Comparison of ENCODE assay signal across 37 cellular contexts in the genomic region with DNA sequence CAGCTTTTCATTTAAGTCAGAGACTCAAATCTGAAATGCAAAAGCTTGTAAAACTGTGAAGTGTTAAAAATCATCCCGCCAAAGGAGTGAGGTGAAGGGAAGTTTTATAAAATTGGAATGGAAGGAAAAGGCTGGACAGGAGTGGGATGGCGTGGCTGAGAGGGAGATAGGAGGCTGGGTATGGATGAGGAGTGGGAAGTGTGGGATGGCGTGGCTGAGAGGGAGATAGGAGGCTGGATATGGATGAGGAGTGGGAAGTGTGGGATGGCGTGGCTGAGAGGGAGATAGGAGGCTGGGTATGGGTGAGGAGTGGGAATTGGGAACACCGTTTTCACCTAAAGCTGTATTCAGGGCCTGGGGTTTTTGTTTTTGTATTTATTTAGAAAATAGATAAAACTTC. TPM values are rescaled to one million over a fixed set of nuclear protein-coding genes. Genes with fewer than 3 reads are reported as not detected.
"Had no signal": no experiment of that assay in that cellular context is flagged by ENCODE, and none has a peak within 500 bp of the region (broad histone marks: within the 10 kb centered on the region; RNA-seq: fewer than 3 reads in every experiment).

No MANE protein-coding gene starts in this region.

- H3K4me1 Mint-ChIP-seq: activated B cell treated with CpG ODN at 0.5 μM for 24 hours; activated T-helper 17 cell treated with anti-CD3 and anti-CD28 coated beads, Interleukin-2, amount 50 U/mL, for 72 hours had no signal

- H3K9me3 Mint-ChIP-seq: activated B cell treated with CpG ODN at 0.5 μM for 24 hours; activated CD4-positive, alpha-beta memory T cell treated with anti-CD3 and anti-CD28 coated beads for 36 hours; activated CD4-positive, alpha-beta T cell treated with anti-CD3 and anti-CD28 coated beads, Interleukin-2, amount 10 ng/mL, durations not matched to agents 24 days and 14 days; activated CD8-positive, alpha-beta T cell treated with anti-CD3 and anti-CD28 coated beads for 36 hours; activated naive CD4-positive, alpha-beta T cell treated with anti-CD3 and anti-CD28 coated beads for 36 hours; activated naive CD4-positive, alpha-beta T cell treated with anti-CD3 and anti-CD28 coated beads, Interleukin-2, amount 50 U/mL, for 72 hours; activated naive CD8-positive, alpha-beta T cell treated with anti-CD3 and anti-CD28 coated beads for 36 hours; activated T-cell treated with anti-CD3 and anti-CD28 coated beads, Interleukin-2, amount 50 U/mL, for 4 hours; activated T-cell treated with anti-CD3 and anti-CD28 coated beads, Interleukin-2, amount 50 U/mL, for 72 hours; activated T-helper 1 cell treated with anti-CD3 and anti-CD28 coated beads, Interleukin-12 subunit alpha, Interleukin-12 subunit beta, Interleukin-2, Interleukin-4 antibody, amounts not matched to agents 30 ng/mL and 10 ng/mL and 1 ng/mL, durations not matched to agents 14 hours and 24 hours and 36 hours; activated T-helper 17 cell treated with anti-CD3 and anti-CD28 coated beads, Interleukin-2, amount 50 U/mL, for 72 hours; T-helper 1 cell treated with Interleukin-12 subunit alpha and Interleukin-12 subunit beta and Interleukin-4 antibody, amounts not matched to agents 30 μg/mL and 1 μg/mL, for 36 hours; T-helper 2 cell treated with Interferon-gamma antibody and Interleukin-4, amounts not matched to agents 5 μg/mL and 100 μg/mL, for 36 hours had no signal

- H3K27ac Mint-ChIP-seq: activated B cell treated with CpG ODN at 0.5 μM for 24 hours; activated CD4-positive, alpha-beta memory T cell treated with anti-CD3 and anti-CD28 coated beads for 36 hours; activated CD4-positive, alpha-beta T cell treated with anti-CD3 and anti-CD28 coated beads, Interleukin-2, amount 10 ng/mL, durations not matched to agents 24 days and 14 days; activated CD8-positive, alpha-beta T cell treated with anti-CD3 and anti-CD28 coated beads for 36 hours; activated naive CD4-positive, alpha-beta T cell treated with anti-CD3 and anti-CD28 coated beads for 36 hours; activated naive CD4-positive, alpha-beta T cell treated with anti-CD3 and anti-CD28 coated beads, Interleukin-2, amount 50 U/mL, for 72 hours; activated naive CD8-positive, alpha-beta T cell treated with anti-CD3 and anti-CD28 coated beads for 36 hours; activated T-cell treated with anti-CD3 and anti-CD28 coated beads, Interleukin-2, amount 50 U/mL, for 72 hours; activated T-helper 1 cell treated with anti-CD3 and anti-CD28 coated beads, Interleukin-12 subunit alpha, Interleukin-12 subunit beta, Interleukin-2, Interleukin-4 antibody, amounts not matched to agents 30 ng/mL and 10 ng/mL and 1 ng/mL, durations not matched to agents 14 hours and 24 hours and 36 hours; activated T-helper 17 cell treated with anti-CD3 and anti-CD28 coated beads, Interleukin-2, amount 50 U/mL, for 72 hours; T-helper 1 cell treated with Interleukin-12 subunit alpha and Interleukin-12 subunit beta and Interleukin-4 antibody, amounts not matched to agents 30 μg/mL and 1 μg/mL, for 36 hours; T-helper 2 cell treated with Interferon-gamma antibody and Interleukin-4, amounts not matched to agents 5 μg/mL and 100 μg/mL, for 36 hours had no signal

- H3K9me3 ChIP-seq: adrenal gland, body of pancreas, breast epithelium had no signal

- H3K36me3 ChIP-seq: adrenal gland, brain microvascular endothelial cell, breast epithelium had no signal

- H3K4me1 ChIP-seq: adrenal gland, body of pancreas, breast epithelium had no signal

- H3K27ac ChIP-seq: adrenal gland, body of pancreas, brain microvascular endothelial cell, breast epithelium, VCaP had no signal

- H3K4me3 ChIP-seq: adrenal gland, body of pancreas, breast epithelium had no signal

- H3K27me3 ChIP-seq: adrenal gland, body of pancreas, brain microvascular endothelial cell had no signal

- DNase-seq: activated B cell treated with CpG ODN at 0.5 μM for 24 hours; activated CD4-positive, alpha-beta memory T cell treated with anti-CD3 and anti-CD28 coated beads for 36 hours; activated CD4-positive, alpha-beta T cell treated with anti-CD3 and anti-CD28 coated beads for 4 hours; activated CD4-positive, alpha-beta T cell treated with anti-CD3 and anti-CD28 coated beads, Interleukin-2, amount 10 ng/mL, durations not matched to agents 24 days and 14 days; activated CD4-positive, alpha-beta T cell treated with anti-CD3 and anti-CD28 coated beads, Interleukin-2, amount 50 U/mL, for 1 hour; activated CD4-positive, alpha-beta T cell treated with anti-CD3 and anti-CD28 coated beads, Interleukin-2, amount 50 U/mL, for 4 hours; activated CD4-positive, CD25-positive, alpha-beta regulatory T cell treated with anti-CD3 and anti-CD28 coated beads, Interleukin-2, amount 50 U/mL, for 72 hours; activated CD8-positive, alpha-beta memory T cell treated with anti-CD3 and anti-CD28 coated beads, Interleukin-2, amount 50 U/mL, for 4 hours; activated CD8-positive, alpha-beta T cell treated with anti-CD3 and anti-CD28 coated beads for 36 hours; activated effector memory CD4-positive, alpha-beta T cell treated with anti-CD3 and anti-CD28 coated beads, Interleukin-2, amount 50 U/mL, for 16 hours; activated gamma-delta T cell treated with Interleukin-2 at 50 U/mL for 16 hours; activated naive CD4-positive, alpha-beta T cell; activated naive CD4-positive, alpha-beta T cell treated with anti-CD3 and anti-CD28 coated beads for 36 hours; activated naive CD4-positive, alpha-beta T cell treated with anti-CD3 and anti-CD28 coated beads, Interleukin-2, amount 50 U/mL, for 16 hours; activated naive CD8-positive, alpha-beta T cell treated with anti-CD3 and anti-CD28 coated beads for 36 hours; activated T-cell treated with anti-CD3 and anti-CD28 coated beads for 4 hours; activated T-cell treated with anti-CD3 and anti-CD28 coated beads, Interleukin-2, amount 50 U/mL, for 1 hour; activated T-cell treated with anti-CD3 and anti-CD28 coated beads, Interleukin-2, amount 50 U/mL, for 4 hours; activated T-cell treated with anti-CD3 and anti-CD28 coated beads, Interleukin-2, amount 50 U/mL, for 72 hours; adrenal gland; amniotic stem cell; aorta; body of pancreas; brain microvascular endothelial cell; central memory CD4-positive, alpha-beta T cell; T-helper 1 cell; T-helper 2 cell; T-helper 9 cell had no signal

- H3K4me3 Mint-ChIP-seq: activated B cell treated with CpG ODN at 0.5 μM for 24 hours; activated CD4-positive, alpha-beta memory T cell treated with anti-CD3 and anti-CD28 coated beads for 36 hours; activated CD4-positive, alpha-beta T cell treated with anti-CD3 and anti-CD28 coated beads, Interleukin-2, amount 10 ng/mL, durations not matched to agents 24 days and 14 days; activated CD8-positive, alpha-beta T cell treated with anti-CD3 and anti-CD28 coated beads for 36 hours; activated naive CD4-positive, alpha-beta T cell treated with anti-CD3 and anti-CD28 coated beads for 36 hours; activated naive CD8-positive, alpha-beta T cell treated with anti-CD3 and anti-CD28 coated beads for 36 hours; activated T-cell treated with anti-CD3 and anti-CD28 coated beads, Interleukin-2, amount 50 U/mL, for 4 hours; activated T-cell treated with anti-CD3 and anti-CD28 coated beads, Interleukin-2, amount 50 U/mL, for 72 hours; activated T-helper 1 cell treated with anti-CD3 and anti-CD28 coated beads, Interleukin-12 subunit alpha, Interleukin-12 subunit beta, Interleukin-2, Interleukin-4 antibody, amounts not matched to agents 30 ng/mL and 10 ng/mL and 1 ng/mL, durations not matched to agents 14 hours and 24 hours and 36 hours; activated T-helper 17 cell treated with anti-CD3 and anti-CD28 coated beads, Interleukin-2, amount 50 U/mL, for 72 hours; T-helper 1 cell treated with Interleukin-12 subunit alpha and Interleukin-12 subunit beta and Interleukin-4 antibody, amounts not matched to agents 30 μg/mL and 1 μg/mL, for 36 hours; T-helper 2 cell treated with Interferon-gamma antibody and Interleukin-4, amounts not matched to agents 5 μg/mL and 100 μg/mL, for 36 hours had no signal

- ATAC-seq: activated CD8-positive, alpha-beta T cell treated with anti-CD3 and anti-CD28 coated beads for 36 hours; activated naive CD4-positive, alpha-beta T cell treated with anti-CD3 and anti-CD28 coated beads, Interleukin-2, amount 50 U/mL, for 72 hours; activated T-cell treated with anti-CD3 and anti-CD28 coated beads, Interleukin-2, amount 50 U/mL, for 4 hours; activated T-cell treated with anti-CD3 and anti-CD28 coated beads, Interleukin-2, amount 50 U/mL, for 72 hours; activated T-helper 17 cell treated with anti-CD3 and anti-CD28 coated beads, Interleukin-2, amount 50 U/mL, for 72 hours; body of pancreas had no signal

- H3K36me3 Mint-ChIP-seq: activated CD4-positive, alpha-beta memory T cell treated with anti-CD3 and anti-CD28 coated beads for 36 hours; activated naive CD4-positive, alpha-beta T cell treated with anti-CD3 and anti-CD28 coated beads, Interleukin-2, amount 50 U/mL, for 72 hours; activated naive CD8-positive, alpha-beta T cell treated with anti-CD3 and anti-CD28 coated beads for 36 hours had no signal

RNA-seq across cellular contexts. Expression of gene NKX2-2, which starts 59.4 kb away (rescaled TPM):
- total RNA-seq: activated B cell treated with CpG ODN at 0.5 μM for 24 hours; activated CD4-positive, alpha-beta memory T cell treated with anti-CD3 and anti-CD28 coated beads for 36 hours; activated CD4-positive, alpha-beta T cell treated with anti-CD3 and anti-CD28 coated beads, Interleukin-2, amount 10 ng/mL, durations not matched to agents 24 days and 14 days; activated CD8-positive, alpha-beta memory T cell treated with anti-CD3 and anti-CD28 coated beads for 36 hours; activated CD8-positive, alpha-beta T cell treated with anti-CD3 and anti-CD28 coated beads for 36 hours; activated naive CD4-positive, alpha-beta T cell treated with anti-CD3 and anti-CD28 coated beads for 36 hours; activated naive CD4-positive, alpha-beta T cell treated with anti-CD3 and anti-CD28 coated beads, Interleukin-2, amount 50 U/mL, for 72 hours; activated naive CD8-positive, alpha-beta T cell treated with anti-CD3 and anti-CD28 coated beads for 36 hours; activated T-cell treated with anti-CD3 and anti-CD28 coated beads, Interleukin-2, amount 50 U/mL, for 4 hours; activated T-cell treated with anti-CD3 and anti-CD28 coated beads, Interleukin-2, amount 50 U/mL, for 72 hours; activated T-helper 1 cell treated with anti-CD3 and anti-CD28 coated beads, Interleukin-12 subunit alpha, Interleukin-12 subunit beta, Interleukin-2, Interleukin-4 antibody, amounts not matched to agents 30 ng/mL and 10 ng/mL and 1 ng/mL, durations not matched to agents 14 hours and 24 hours and 36 hours; activated T-helper 17 cell treated with anti-CD3 and anti-CD28 coated beads, Interleukin-2, amount 50 U/mL, for 72 hours; adrenal gland; aorta; astrocyte; breast epithelium had no signal
- polyA plus RNA-seq: adrenal gland had no signal
